24 cellular contexts compared by ENCODE assay signal in the genomic region with DNA sequence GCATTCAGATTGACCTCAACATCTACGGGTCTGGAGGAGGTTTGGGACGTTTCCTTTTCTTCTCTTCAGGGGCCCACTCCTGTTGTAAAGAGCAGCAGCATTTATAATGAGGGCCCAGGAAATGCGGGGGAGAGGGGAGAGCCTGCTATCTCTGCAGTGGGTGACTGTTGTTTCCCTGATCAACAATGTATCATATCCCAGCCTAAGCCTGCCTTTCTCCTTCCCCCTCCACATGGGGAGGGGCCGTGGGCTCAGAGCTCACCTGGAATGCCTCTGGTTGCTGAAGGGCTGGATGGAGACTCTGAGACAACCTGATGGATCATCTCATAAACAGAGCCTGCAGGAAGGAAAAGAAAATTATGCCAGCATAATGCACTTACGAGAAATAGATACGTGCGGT. TPM values are rescaled to one million over a fixed set of nuclear protein-coding genes. Genes with fewer than 3 reads are reported as not detected.
A peak's percentile ranks its signal among the peaks of the same experiment; 100 is the strongest.
DNase-seq lines count a peak whose midpoint lies in the region; ATAC-seq and TF ChIP-seq lines count a peak whose summit lies in the region.
"Had no signal": no experiment of that assay in that cellular context is flagged by ENCODE, and none has a peak within 500 bp of the region (broad histone marks: within the 10 kb centered on the region; RNA-seq: fewer than 3 reads in every experiment).

No MANE protein-coding gene starts in this region.

- TF ChIP-seq CTCF in foreskin keratinocyte (conservative IDR thresholded peaks at IDR 0.05) (no peak), nephron progenitor cell (IDR thresholded peaks at IDR 0.05) (no peak), type B pancreatic cell (conservative IDR thresholded peaks at IDR 0.05) (no peak), GM20000 (IDR thresholded peaks at IDR 0.05; ENCODE audit: extremely low read depth, missing control alignments) (no peak)

- H3K36me3 Mint-ChIP-seq in nephron progenitor cell (ENCODE audit: low read depth) = no peaks in the 10 kb centered on the region
- H3K36me3 Mint-ChIP-seq in type B pancreatic cell = no peaks in the 10 kb centered on the region
- H3K36me3 Mint-ChIP-seq: IgD-negative memory B cell had no signal

- H3K27ac ChIP-seq in HUES6 (ENCODE audit: low read depth, low read length) = peak overlapping the region; percentile 84; the same call in 1 of the 2 replicates
- H3K27ac ChIP-seq in foreskin keratinocyte = no peak overlapping the region
- H3K27ac ChIP-seq: A549; BLaER1 treated with 17β-estradiol and CSF1 and Interleukin-3, amounts not matched to agents 10 nM and 100 nM; KMS-11; SJSA1 had no signal

- H3K27ac Mint-ChIP-seq in nephron progenitor cell (peak overlapping the region; percentile 46), type B pancreatic cell (peak overlapping the region; percentile 63)
- H3K27ac Mint-ChIP-seq: CD4-positive, alpha-beta T cell; IgD-negative memory B cell had no signal

- H3K27me3 Mint-ChIP-seq in nephron progenitor cell (ENCODE audit: low read depth, poor library complexity) = peaks cover 7% of the 10 kb centered on the region
- H3K27me3 Mint-ChIP-seq in type B pancreatic cell = peaks cover 3% of the 10 kb centered on the region

- H3K4me1 ChIP-seq in HUES6 (ENCODE audit: control insufficient read depth, insufficient read depth, low read length) (peaks cover 44% of the 10 kb centered on the region), foreskin keratinocyte (no peaks in the 10 kb centered on the region)
- H3K4me1 ChIP-seq: A549 had no signal

- H3K4me3 Mint-ChIP-seq in nephron progenitor cell (peak overlapping the region; percentile 38), type B pancreatic cell (peak overlapping the region; percentile 43)
- H3K4me3 Mint-ChIP-seq: CD4-positive, alpha-beta T cell; IgD-negative memory B cell had no signal

- H3K9me3 ChIP-seq in HUES6 (ENCODE audit: control insufficient read depth, insufficient read depth, low read depth, low read length) = peaks cover 13% of the 10 kb centered on the region
- H3K9me3 ChIP-seq: A549, SJSA1 had no signal

- H3K27me3 ChIP-seq in HUES6 (ENCODE audit: control insufficient read depth, insufficient read depth, low read length) (no peaks in the 10 kb centered on the region), foreskin keratinocyte (no peaks in the 10 kb centered on the region)

- peak; percentile 25 for ATAC-seq in foreskin keratinocyte
- ATAC-seq in HG03565 (IDR thresholded peaks at IDR 0.05; ENCODE audit: unreplicated experiment) = no peak
- no peak for ATAC-seq in HG02852 (IDR thresholded peaks at IDR 0.05; ENCODE audit: unreplicated experiment)
- ATAC-seq: A549 had no signal

- DNase-seq in foreskin keratinocyte (no peak), nephron progenitor cell (no peak), type B pancreatic cell (ENCODE audit: extremely low spot score, unreplicated experiment) (no peak), GM20000 (ENCODE audit: low spot score) (no peak)
- DNase-seq: AML-193; CD4-positive, alpha-beta T cell; DMS53; GOT3; MM.1S; NCI-H2029 treated with DMSO at 0.1 percent for 48 hours; NCI-H526 treated with DMSO at 0.1 percent for 48 hours; Right ventricle myocardium superior; RPMI8226 had no signal

- H3K9me3 Mint-ChIP-seq in nephron progenitor cell = no peaks in the 10 kb centered on the region
- H3K9me3 Mint-ChIP-seq in type B pancreatic cell = no peaks in the 10 kb centered on the region
- H3K9me3 Mint-ChIP-seq: CD4-positive, alpha-beta T cell; IgD-negative memory B cell had no signal

- H3K4me1 Mint-ChIP-seq in nephron progenitor cell (peaks cover 66% of the 10 kb centered on the region), type B pancreatic cell (ENCODE audit: unreplicated experiment) (peaks cover 20% of the 10 kb centered on the region)

- peaks cover 5% of the 10 kb centered on the region; the same call in 1 of the 2 replicates for H3K36me3 ChIP-seq in HUES6 (ENCODE audit: control insufficient read depth, insufficient read depth, low read length)
- H3K36me3 ChIP-seq: BLaER1 treated with 17β-estradiol and CSF1 and Interleukin-3, amounts not matched to agents 10 nM and 100 nM; SJSA1 had no signal

- peak overlapping the region; percentile 59 for H3K9ac ChIP-seq in HUES6 (ENCODE audit: low read length)
- H3K9ac ChIP-seq: BLaER1 treated with 17β-estradiol and CSF1 and Interleukin-3, amounts not matched to agents 10 nM and 100 nM; KMS-11 had no signal

- H3K4me3 ChIP-seq in HUES6 (ENCODE audit: low read depth, low read length) = no peak overlapping the region
- H3K4me3 ChIP-seq: A549; BLaER1 treated with 17β-estradiol and CSF1 and Interleukin-3, amounts not matched to agents 10 nM and 100 nM; SJSA1 had no signal

RNA-seq across cellular contexts. Expression of a gene that starts 36.0 kb away (rescaled TPM):
- total RNA-seq in foreskin keratinocyte (not detected in 2 replicates), type B pancreatic cell (ENCODE audit: low replicate concordance) (0.27 and 0.29 TPM in 2 replicates)
- not detected in 2 replicates for polyA plus RNA-seq in foreskin keratinocyte
- total RNA-seq: CD4-positive, alpha-beta T cell; Daoy; G401; NCI-H460; Right ventricle myocardium superior; SJSA1 had no signal
- polyA plus RNA-seq: IgD-negative memory B cell had no signal
